28 cellular contexts compared by ENCODE assay signal in genomic region chr4:58606303-58606702, GRCh38.
"Had no signal": no experiment of that assay in that cellular context is flagged by ENCODE, and none has a peak within 500 bp of the region (broad histone marks: within the 10 kb centered on the region; RNA-seq: fewer than 3 reads in every experiment).

No MANE protein-coding gene starts in this region.

- H3K9me3 ChIP-seq: ovary, psoas muscle, suprapubic skin, testis, tibial artery, transverse colon, upper lobe of right lung, uterus had no signal

- H2AFZ ChIP-seq: neural progenitor cell, parathyroid adenoma had no signal

- H3K27ac ChIP-seq: neural progenitor cell, ovary, parathyroid adenoma, psoas muscle, skin epidermis, spleen, suprapubic skin, testis, tibial artery, transverse colon, upper lobe of right lung, uterus had no signal

- H3K4me2 ChIP-seq: neural progenitor cell, smooth muscle cell had no signal

- DNase-seq: natural killer cell; occipital lobe; ovary; posterior cingulate gyrus; psoas muscle; right cardiac atrium; spleen; stimulated activated CD4-positive, alpha-beta T cell treated with anti-CD3 and anti-CD28 coated beads, Interleukin-12 subunit alpha, Interleukin-12 subunit beta, amount 100 ng/mL, for 4 hours; stimulated activated CD4-positive, alpha-beta T cell treated with anti-CD3 and anti-CD28 coated beads, Interleukin-1b, Interleukin-23, amount 100 ng/mL, for 48 hours; stimulated activated CD4-positive, alpha-beta T cell treated with anti-CD3 and anti-CD28 coated beads, Interleukin-4, amount 100 ng/mL, for 1 hour; stimulated activated CD4-positive, alpha-beta T cell treated with anti-CD3 and anti-CD28 coated beads, Interleukin-4, amount 100 ng/mL, for 4 hours; stimulated activated CD8-positive, alpha-beta memory T cell treated with anti-CD3 and anti-CD28 coated beads, Interleukin-4, amount 100 ng/mL, for 48 hours; stimulated activated naive CD4-positive, alpha-beta T cell; stimulated activated naive CD8-positive, alpha-beta T cell treated with anti-CD3 and anti-CD28 coated beads, Interleukin-15, amount 100 ng/mL, for 72 hours; stimulated activated naive CD8-positive, alpha-beta T cell treated with anti-CD3 and anti-CD28 coated beads, Interleukin-15, Interleukin-2, amounts not matched to agents 100 U/mL and 50 U/mL, for 24 hours; substantia nigra; testis; tibial artery; transverse colon; upper lobe of right lung; uterus had no signal

- ATAC-seq: natural killer cell; psoas muscle; right cardiac atrium; sciatic nerve; stimulated activated memory B cell treated with anti-CD40 and anti-IgM and Interleukin-4, amounts not matched to agents 10 μg/mL and 1 μg/mL and 100 μg/mL, for 72 hours; stimulated activated naive CD8-positive, alpha-beta T cell treated with anti-CD3 and anti-CD28 coated beads, Interleukin-15, amount 100 ng/mL, for 72 hours; stimulated activated naive CD8-positive, alpha-beta T cell treated with anti-CD3 and anti-CD28 coated beads, Interleukin-15, Interleukin-2, amounts not matched to agents 100 U/mL and 50 U/mL, for 24 hours; upper lobe of right lung had no signal

- H3K4me3 ChIP-seq: neural progenitor cell, ovary, psoas muscle, skin epidermis, smooth muscle cell, spleen, suprapubic skin, testis, tibial artery, transverse colon, upper lobe of right lung, uterus had no signal

- H3K27me3 ChIP-seq: neural progenitor cell, ovary, spleen, suprapubic skin, testis, tibial artery, transverse colon, upper lobe of right lung, uterus had no signal

- H3K9ac ChIP-seq: neural progenitor cell, parathyroid adenoma had no signal

- H3K36me3 ChIP-seq: neural progenitor cell, ovary, spleen, suprapubic skin, tibial artery, transverse colon, upper lobe of right lung, uterus had no signal

- H3K4me1 ChIP-seq: neural progenitor cell, parathyroid adenoma, psoas muscle, spleen, suprapubic skin, testis, tibial artery, transverse colon, upper lobe of right lung, uterus had no signal

- H3K79me2 ChIP-seq: parathyroid adenoma had no signal
